Comparison of ENCODE assay signal across 27 cellular contexts in genomic region chr5:155311721-155312120, GRCh38.
"Had no signal": no experiment of that assay in that cellular context is flagged by ENCODE, and none has a peak within 500 bp of the region (broad histone marks: within the 10 kb centered on the region; RNA-seq: fewer than 3 reads in every experiment).

No MANE protein-coding gene starts in this region.

- H3K4me3 ChIP-seq: colonic mucosa, dorsolateral prefrontal cortex, esophagus muscularis mucosa, esophagus squamous epithelium, gastrocnemius medialis, gastroesophageal sphincter, heart left ventricle, heart right ventricle had no signal

- H3K27me3 Mint-ChIP-seq: dendritic cell treated with granulocyte-macrophage colony-stimulating factor and Interleukin-4, amounts not matched to agents 40 ng/mL and 50 ng/mL, for 4 days had no signal

- H3K27ac ChIP-seq: colonic mucosa, dorsolateral prefrontal cortex, epithelial cell of prostate, esophagus muscularis mucosa, esophagus squamous epithelium, foreskin keratinocyte, gastrocnemius medialis, gastroesophageal sphincter, heart left ventricle, heart right ventricle had no signal

- H3K27me3 ChIP-seq: colonic mucosa, dorsolateral prefrontal cortex, esophagus muscularis mucosa, esophagus squamous epithelium, foreskin keratinocyte, gastrocnemius medialis, gastroesophageal sphincter, heart left ventricle, heart right ventricle had no signal

- DNase-seq: colonic mucosa; cortex of kidney; dermis blood vessel endothelial cell; dorsolateral prefrontal cortex; effector CD4-positive, alpha-beta T cell; effector CD8-positive, alpha-beta T cell; effector memory CD4-positive, alpha-beta T cell; effector memory CD8-positive, alpha-beta T cell; endodermal cell; erythroblast; esophagus squamous epithelium; foreskin fibroblast; foreskin keratinocyte; foreskin melanocyte; gastrocnemius medialis; glutamatergic neuron; head of caudate nucleus; heart left ventricle; heart right ventricle had no signal

- FAIRE-seq: colon, endometrium, endothelial cell of umbilical vein, frontal cortex had no signal

- H3K9me3 ChIP-seq: colonic mucosa, esophagus muscularis mucosa, esophagus squamous epithelium, gastrocnemius medialis, gastroesophageal sphincter, heart left ventricle, heart right ventricle had no signal

- H3K4me3 Mint-ChIP-seq: dendritic cell treated with granulocyte-macrophage colony-stimulating factor and Interleukin-4, amounts not matched to agents 40 ng/mL and 50 ng/mL, for 4 days; effector memory CD8-positive, alpha-beta T cell; endodermal cell had no signal

- H3K27ac Mint-ChIP-seq: dendritic cell treated with granulocyte-macrophage colony-stimulating factor and Interleukin-4, amounts not matched to agents 40 ng/mL and 50 ng/mL, for 4 days; effector memory CD8-positive, alpha-beta T cell; endodermal cell had no signal

- H3K4me1 ChIP-seq: colonic mucosa, gastrocnemius medialis, gastroesophageal sphincter, heart left ventricle, heart right ventricle had no signal

- H3K9me3 Mint-ChIP-seq: effector memory CD8-positive, alpha-beta T cell; endodermal cell had no signal

- H3K36me3 ChIP-seq: colonic mucosa, esophagus muscularis mucosa, esophagus squamous epithelium, gastrocnemius medialis, gastroesophageal sphincter, heart left ventricle, heart right ventricle had no signal
